In the genomic region with DNA sequence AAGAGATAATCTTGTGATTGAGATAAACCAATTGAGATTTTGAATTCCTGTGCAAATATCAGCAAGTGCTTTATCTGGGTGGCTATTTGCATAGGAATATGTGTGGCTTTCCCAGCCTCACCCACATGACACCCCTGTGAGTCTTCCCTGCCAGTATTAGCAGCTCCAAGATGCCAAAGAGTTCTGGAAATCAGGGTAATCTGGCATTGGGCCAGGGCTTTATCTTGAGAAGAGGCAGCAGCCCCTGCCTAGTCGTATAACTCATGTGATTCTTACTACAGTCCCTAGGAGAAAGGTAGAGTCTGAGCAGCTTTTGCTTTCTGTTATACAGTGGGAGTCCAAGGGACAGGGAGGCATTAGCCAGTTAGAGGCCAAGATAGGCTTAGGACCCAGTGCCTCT, we compare ENCODE assay signal across 21 cellular contexts.
"Had no signal": no experiment of that assay in that cellular context is flagged by ENCODE, and none has a peak within 500 bp of the region (broad histone marks: within the 10 kb centered on the region; RNA-seq: fewer than 3 reads in every experiment).

No MANE protein-coding gene starts in this region.

- ATAC-seq: activated CD8-positive, alpha-beta T cell treated with anti-CD3 and anti-CD28 coated beads, Interleukin-2, amount 10 ng/mL, durations not matched to agents 7 days and 5 days; HepG2; PC-3; SK-N-SH treated with all-trans-retinoic acid at 6 μM for 48 hours; WTC11 had no signal

- H3K4me1 ChIP-seq: SJSA1 had no signal

- H3K27ac ChIP-seq: KMS-11, SJSA1 had no signal

- H3K27me3 ChIP-seq: SJSA1 had no signal

- H3K9me3 ChIP-seq: SJSA1 had no signal

- FAIRE-seq: HepG2, RCC 7860 had no signal

- H3K4me3 ChIP-seq: SJSA1 had no signal

- H3K4me2 ChIP-seq: KMS-11 had no signal

- H3K36me3 ChIP-seq: SJSA1 had no signal

- DNase-seq: activated CD4-positive, alpha-beta T cell treated with anti-CD3 and anti-CD28 coated beads for 48 hours; activated CD4-positive, alpha-beta T cell treated with anti-CD3 and anti-CD28 coated beads, Interleukin-2, amount 50 U/mL, for 4 hours; activated CD4-positive, CD25-positive, alpha-beta regulatory T cell treated with anti-CD3 and anti-CD28 coated beads, Interleukin-2, amount 50 U/mL, for 72 hours; activated CD8-positive, alpha-beta memory T cell treated with anti-CD3 and anti-CD28 coated beads, Interleukin-2, amount 50 U/mL, for 48 hours; activated CD8-positive, alpha-beta T cell treated with anti-CD3 and anti-CD28 coated beads, Interleukin-2, amount 10 ng/mL, durations not matched to agents 7 days and 5 days; activated T-cell treated with anti-CD3 and anti-CD28 coated beads, Interleukin-2, amount 50 U/mL, for 1 hour; amygdala; NCI-H1092; NCI-H1417; NCI-H1930; NCI-H446 treated with DMSO at 0.1 percent for 48 hours; NCI-H524 treated with DMSO at 0.1 percent for 48 hours; NCI-H748 treated with DMSO at 0.1 percent for 48 hours; PC-3; SHP77 had no signal
